8 cellular contexts compared by ENCODE assay signal in the genomic region with DNA sequence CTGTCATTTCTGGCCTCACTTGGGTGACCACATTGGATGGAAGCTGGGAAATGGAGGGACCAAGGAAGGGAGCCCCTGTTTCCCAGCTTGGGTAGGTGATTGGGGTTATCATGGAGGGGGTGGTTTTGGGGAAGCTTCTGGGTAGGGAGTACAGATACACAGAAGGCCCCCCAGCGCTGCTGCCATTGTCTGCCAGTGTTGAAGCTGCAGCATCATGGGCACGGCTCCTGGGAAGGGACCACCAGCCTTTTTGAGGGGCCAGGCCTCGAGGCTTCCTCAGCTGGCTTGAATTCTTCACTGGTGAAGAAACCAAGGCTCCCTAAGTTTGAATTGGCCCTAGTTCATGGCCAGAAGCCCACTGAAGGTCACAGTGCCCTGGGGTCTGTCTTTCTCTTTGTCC.
"Had no signal": no experiment of that assay in that cellular context is flagged by ENCODE, and none has a peak within 500 bp of the region (broad histone marks: within the 10 kb centered on the region; RNA-seq: fewer than 3 reads in every experiment).

No MANE protein-coding gene starts in this region.

- FAIRE-seq: G401.6, GM12878, GM12891, GM12892, GM18507, GM19239 had no signal

- DNase-seq: GDM1, GF-D8 had no signal

- ATAC-seq: GM12878 had no signal

- H3K4me3 ChIP-seq: GM12878 had no signal
